In the genomic region with DNA sequence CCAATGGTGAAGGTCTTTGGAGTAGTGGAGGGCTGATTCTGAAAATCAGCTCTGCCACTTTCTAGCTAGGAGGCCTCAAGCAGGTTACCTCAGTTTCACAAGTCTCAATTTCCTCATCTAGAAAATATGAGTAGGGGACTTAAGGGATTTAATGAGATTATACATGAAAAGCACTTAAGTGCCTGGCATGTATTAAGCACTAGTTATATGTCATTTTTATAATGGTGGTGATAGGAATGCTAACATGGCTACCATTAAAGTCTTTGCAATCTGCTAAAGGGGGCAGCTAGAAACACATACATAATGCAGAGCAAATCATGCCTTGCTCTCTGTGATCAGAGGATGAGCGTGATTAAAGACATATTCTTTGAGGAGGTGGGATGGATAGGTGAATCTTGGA, we compare ENCODE assay signal across 23 cellular contexts.
"Had no signal": no experiment of that assay in that cellular context is flagged by ENCODE, and none has a peak within 500 bp of the region (broad histone marks: within the 10 kb centered on the region; RNA-seq: fewer than 3 reads in every experiment).

No MANE protein-coding gene starts in this region.

- H3K36me3 ChIP-seq: colonic mucosa, esophagus muscularis mucosa, esophagus squamous epithelium, gastrocnemius medialis, gastroesophageal sphincter, heart left ventricle, heart right ventricle had no signal

- H3K9me3 ChIP-seq: colonic mucosa, esophagus muscularis mucosa, esophagus squamous epithelium, gastrocnemius medialis, gastroesophageal sphincter, heart left ventricle, heart right ventricle had no signal

- DNase-seq: colonic mucosa; cortex of kidney; dermis blood vessel endothelial cell; dorsolateral prefrontal cortex; effector CD4-positive, alpha-beta T cell; effector CD8-positive, alpha-beta T cell; effector memory CD4-positive, alpha-beta T cell; effector memory CD8-positive, alpha-beta T cell; endodermal cell; erythroblast; esophagus squamous epithelium; foreskin fibroblast; foreskin keratinocyte; foreskin melanocyte; gastrocnemius medialis; glutamatergic neuron; head of caudate nucleus; heart left ventricle; heart right ventricle had no signal

- H3K27ac ChIP-seq: colonic mucosa, coronary artery, dorsolateral prefrontal cortex, epithelial cell of prostate, esophagus muscularis mucosa, esophagus squamous epithelium, foreskin keratinocyte, gastrocnemius medialis, gastroesophageal sphincter, heart left ventricle, heart right ventricle had no signal

- H3K27me3 ChIP-seq: colonic mucosa, dorsolateral prefrontal cortex, esophagus muscularis mucosa, esophagus squamous epithelium, gastrocnemius medialis, gastroesophageal sphincter, heart left ventricle, heart right ventricle had no signal

- H3K4me3 ChIP-seq: colonic mucosa, coronary artery, dorsolateral prefrontal cortex, esophagus muscularis mucosa, esophagus squamous epithelium, gastrocnemius medialis, gastroesophageal sphincter, heart left ventricle, heart right ventricle had no signal

- H3K4me1 ChIP-seq: colonic mucosa, foreskin keratinocyte had no signal
